In the genomic region with DNA sequence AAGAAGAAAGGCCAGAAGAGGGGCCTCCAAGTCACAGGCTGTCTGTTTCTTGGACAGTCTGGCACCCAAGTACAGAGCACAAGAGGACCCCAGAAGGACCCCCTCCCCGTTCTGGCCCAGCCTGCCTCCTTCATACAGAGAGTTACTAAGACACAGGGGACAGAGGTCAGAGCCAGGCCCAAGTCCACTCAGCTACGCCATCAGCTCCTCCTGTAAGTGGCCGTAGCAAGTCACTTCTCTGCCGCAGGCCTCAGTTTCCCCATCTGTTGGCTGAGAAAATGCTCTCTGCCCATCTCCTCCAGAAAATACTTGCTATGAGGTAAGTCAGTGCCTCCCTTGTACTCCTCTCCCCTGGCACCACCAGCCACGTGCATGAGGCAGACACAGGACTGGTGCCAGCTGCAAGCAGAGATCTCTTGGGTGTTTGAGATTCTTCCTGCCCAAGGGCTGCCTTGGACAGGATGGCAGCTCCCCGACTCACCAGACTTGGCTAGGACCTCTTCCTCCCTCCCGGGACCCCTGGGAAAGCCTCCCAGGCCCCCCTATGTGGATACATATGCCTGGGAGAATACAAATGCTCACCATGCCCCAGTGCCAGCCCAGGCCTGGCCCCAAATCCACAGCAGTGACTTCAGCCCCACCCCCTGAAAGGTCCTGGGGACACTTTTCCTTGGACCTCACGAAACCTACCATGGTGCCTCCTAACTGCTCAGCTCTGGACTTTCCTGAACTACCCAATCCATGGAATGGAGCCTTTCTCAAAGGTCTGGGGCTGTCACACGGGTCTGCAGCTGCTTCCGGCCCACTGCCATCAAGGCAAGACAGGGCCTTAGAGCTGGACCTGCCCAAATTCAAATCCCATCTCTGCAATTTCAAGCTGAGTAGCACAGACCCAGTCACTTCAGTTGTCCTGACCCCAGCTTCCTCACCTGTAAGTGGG, we compare ENCODE assay signal across 9 cellular contexts. TPM values are rescaled to one million over a fixed set of nuclear protein-coding genes. Genes with fewer than 3 reads are reported as not detected.
A peak's percentile ranks its signal among the peaks of the same experiment; 100 is the strongest.
DNase-seq lines count a peak whose midpoint lies in the region; ATAC-seq and TF ChIP-seq lines count a peak whose summit lies in the region.
"Had no signal": no experiment of that assay in that cellular context is flagged by ENCODE, and none has a peak within 500 bp of the region (broad histone marks: within the 10 kb centered on the region; RNA-seq: fewer than 3 reads in every experiment).

No MANE protein-coding gene starts in this region.

- 57 to 78% methylated on average over 4 to 6 of the region's 10 CpGs for WGBS in esophagus squamous epithelium, 2 donors
- 58 to 65% methylated on average over 10 of the region's 10 CpGs for WGBS in sigmoid colon, 2 donors

- H3K27me3 Mint-ChIP-seq in Caco-2 (ENCODE audit: insufficient read depth, unreplicated experiment) (no peaks in the 10 kb centered on the region), T-cell (no peaks in the 10 kb centered on the region)

- H3K4me3 ChIP-seq in Caco-2 (ENCODE audit: low read depth, low read length) (no peak overlapping the region), esophagus squamous epithelium (peak overlapping the region in 2 of 4 donors; percentile 1 to 98), sigmoid colon (peak overlapping the region in 3 of 4 donors; percentile 11 to 96 (median 32))

- H3K36me3 Mint-ChIP-seq in Caco-2 (ENCODE audit: insufficient read depth, unreplicated experiment), result peaks cover 14% of the 10 kb centered on the region
- peaks cover 51% of the 10 kb centered on the region for H3K36me3 Mint-ChIP-seq in T-cell

- H3K9me3 ChIP-seq in Caco-2 (no peaks in the 10 kb centered on the region), esophagus squamous epithelium (no peaks in the 10 kb centered on the region), sigmoid colon (no peaks in the 10 kb centered on the region)

- CTCF ChIA-PET in Caco-2 (lab: Charles Lee), result interaction anchor here (1.4 kb wide), 1 partner anchor 20 kb away, joined by 4 read pairs; no protein-coding TSS in a partner anchor
- CTCF ChIA-PET in T-cell (lab: Charles Lee), result interaction anchor here (0.5 to 2.0 kb wide), 7 partner anchors 20 to 59 kb away, joined by 3 to 5 read pairs (median 3); no protein-coding TSS in a partner anchor

- H3K27ac ChIP-seq in esophagus squamous epithelium (peak overlapping the region; percentile 89 to 99 (median 97)), sigmoid colon (peak overlapping the region; percentile 94 to 99 (median 96))

- TF ChIP-seq CTCF in Caco-2 (IDR thresholded peaks at IDR 0.05; ENCODE audit: insufficient read depth in 1 of 2, low read depth in 1 of 2, low read length in 1 of 2, severe bottlenecking in 1 of 2, unreplicated experiment in 1 of 2) (no peak), esophagus squamous epithelium (IDR thresholded peaks at IDR 0.05) (no peak), sigmoid colon (IDR thresholded peaks at IDR 0.05) (no peak)

- ATAC-seq in T-cell (replicated peaks in 1 of 4) (no peak), GM21360 (IDR thresholded peaks at IDR 0.05; ENCODE audit: unreplicated experiment) (no peak), HG02870 (IDR thresholded peaks at IDR 0.05; ENCODE audit: unreplicated experiment) (no peak)

- H3K36me3 ChIP-seq in Caco-2 (ENCODE audit: control insufficient read depth, insufficient read depth, low read length) (no peaks in the 10 kb centered on the region; the same call in 1 of the 2 replicates), esophagus squamous epithelium (no peaks in the 10 kb centered on the region), sigmoid colon (no peaks in the 10 kb centered on the region)

- peaks cover 36% of the 10 kb centered on the region for H3K4me1 ChIP-seq in Caco-2
- H3K4me1 ChIP-seq in esophagus squamous epithelium, result peaks cover 80 to 94% (median 87%) of the 10 kb centered on the region in 3 donors
- peaks cover 0 to 92% (median 85%) of the 10 kb centered on the region in 4 donors for H3K4me1 ChIP-seq in sigmoid colon

- no TSS peak for BruUV-seq in Caco-2 (replicated peaks; lab: Mats Ljungman, UMichigan)

- TF ChIP-seq EP300 in sigmoid colon (IDR thresholded peaks at IDR 0.05), result no peak

- H3K4me3 Mint-ChIP-seq in Caco-2 (ENCODE audit: unreplicated experiment) (no peak overlapping the region), T-cell (peak overlapping the region; percentile 91 to 97 (median 96))
- H3K4me3 Mint-ChIP-seq: nephron progenitor cell had no signal

- DNase-seq in Caco-2 (no peak), T-cell (no peak), esophagus squamous epithelium (lab: John Stamatoyannopoulos, UW) (no peak), sigmoid colon (no peak), NCI-H2107 treated with DMSO at 0.1 percent for 48 hours (lab: John Stamatoyannopoulos, UW; ENCODE audit: unreplicated experiment) (no peak), NCI-H1694 treated with DMSO at 0.1 percent for 48 hours (lab: John Stamatoyannopoulos, UW) (no peak)
- DNase-seq: nephron progenitor cell had no signal

- H3K27me3 ChIP-seq in Caco-2 (replicated peaks; ENCODE audit: control insufficient read depth, insufficient read depth, low read length), result no peaks in the 10 kb centered on the region
- H3K27me3 ChIP-seq in esophagus squamous epithelium, result no peaks in the 10 kb centered on the region
- no peaks in the 10 kb centered on the region for H3K27me3 ChIP-seq in sigmoid colon

- POLR2A ChIA-PET in Caco-2 (lab: Charles Lee) (no interaction called here), T-cell (lab: Charles Lee) (interaction anchor here (0.5 to 0.6 kb wide), 3 partner anchors 10 to 54 kb away, joined by 3 to 9 read pairs (median 3); no protein-coding TSS in a partner anchor)

- peak overlapping the region; percentile 58 for H3K27ac Mint-ChIP-seq in Caco-2 (ENCODE audit: unreplicated experiment)
- H3K27ac Mint-ChIP-seq in T-cell, result peak overlapping the region; percentile 88 to 99
- H3K27ac Mint-ChIP-seq: nephron progenitor cell had no signal

- no peak for TF ChIP-seq POLR2A in esophagus squamous epithelium (IDR thresholded peaks at IDR 0.05)
- TF ChIP-seq POLR2A in sigmoid colon (IDR thresholded peaks at IDR 0.05), result no peak

- H3K9me3 Mint-ChIP-seq in Caco-2 (ENCODE audit: unreplicated experiment) (no peaks in the 10 kb centered on the region), T-cell (no peaks in the 10 kb centered on the region)
- H3K9me3 Mint-ChIP-seq: nephron progenitor cell had no signal

- intact Hi-C loops in Caco-2 (cut with micrococcal nuclease; ENCODE audit: unreplicated experiment), result no loop called here
- intact Hi-C loops in esophagus squamous epithelium (cut with DNase I), result no loop called here
- intact Hi-C loops in sigmoid colon (cut with DNase I), result no loop called here

- peaks cover 28% of the 10 kb centered on the region for H3K4me1 Mint-ChIP-seq in Caco-2 (ENCODE audit: low read depth, unreplicated experiment)
- H3K4me1 Mint-ChIP-seq in T-cell, result peaks cover 49 to 65% (median 62%) of the 10 kb centered on the region in 3 donors

RNA-seq across cellular contexts. Expression of a gene that starts 5.1 kb away (rescaled TPM):
- total RNA-seq in Caco-2 (2022) (44.1 and 47.1 TPM in 2 replicates), T-cell (100 to 1,000 TPM; 351 to 746 (median 698) TPM), esophagus squamous epithelium (10 to 100 TPM; 16.9 to 65.0 (median 24.0) TPM), sigmoid colon (10 to 100 TPM; 10.9 to 32.7 (median 19.2) TPM)
- polyA plus RNA-seq in sigmoid colon, result 10 to 100 TPM; 69.1 to 92.0 (median 77.0) TPM

RNA-seq across cellular contexts. Expression of a gene that starts 38.0 kb away (rescaled TPM):
- 38.7 and 39.4 TPM in 2 replicates for total RNA-seq in Caco-2 (2022)
- 10 to 100 TPM; 32.3 to 66.5 (median 60.5) TPM for total RNA-seq in T-cell
- total RNA-seq in esophagus squamous epithelium, result 10 to 100 TPM; 12.5 to 18.5 (median 15.7) TPM
- 10 to 100 TPM in 2 of 4 donors, 1 to 10 TPM in 2; 6.0 to 11.9 (median 9.7) TPM for total RNA-seq in sigmoid colon
- 10 to 100 TPM; 17.3 to 41.9 (median 24.6) TPM for polyA plus RNA-seq in sigmoid colon

RNA-seq across cellular contexts. Expression of a gene that starts 45.1 kb away (rescaled TPM):
- total RNA-seq in Caco-2 (2022) (2.3 and 3.8 TPM in 2 replicates), T-cell (1 to 10 TPM in 4 of 5 donors, under 1 TPM in 1; 0.99 to 5.6 (median 2.6) TPM), esophagus squamous epithelium (1 to 10 TPM in 3 of 4 donors, not detected in 1; 3.1 to 4.6 (median 3.6) TPM), sigmoid colon (1 to 10 TPM in 3 of 4 donors, under 1 TPM in 1; 0.16 to 4.2 (median 2.6) TPM)
- 1 to 10 TPM in 1 of 3 donors, under 1 TPM in 1, not detected in 1; 0.70 to 1.8 TPM for polyA plus RNA-seq in sigmoid colon

RNA-seq across cellular contexts. Expression of a gene that starts 58.8 kb away (rescaled TPM):
- total RNA-seq in Caco-2 (2022) (12.1 and 13.2 TPM in 2 replicates), T-cell (10 to 100 TPM; 24.9 to 40.7 (median 35.1) TPM), esophagus squamous epithelium (10 to 100 TPM; 12.5 to 33.0 (median 23.8) TPM), sigmoid colon (10 to 100 TPM; 22.8 to 27.7 (median 25.5) TPM)
- polyA plus RNA-seq in sigmoid colon, result 10 to 100 TPM; 25.2 to 51.1 (median 37.7) TPM
